ENCODE assay signal across 8 cellular contexts in the genomic region with DNA sequence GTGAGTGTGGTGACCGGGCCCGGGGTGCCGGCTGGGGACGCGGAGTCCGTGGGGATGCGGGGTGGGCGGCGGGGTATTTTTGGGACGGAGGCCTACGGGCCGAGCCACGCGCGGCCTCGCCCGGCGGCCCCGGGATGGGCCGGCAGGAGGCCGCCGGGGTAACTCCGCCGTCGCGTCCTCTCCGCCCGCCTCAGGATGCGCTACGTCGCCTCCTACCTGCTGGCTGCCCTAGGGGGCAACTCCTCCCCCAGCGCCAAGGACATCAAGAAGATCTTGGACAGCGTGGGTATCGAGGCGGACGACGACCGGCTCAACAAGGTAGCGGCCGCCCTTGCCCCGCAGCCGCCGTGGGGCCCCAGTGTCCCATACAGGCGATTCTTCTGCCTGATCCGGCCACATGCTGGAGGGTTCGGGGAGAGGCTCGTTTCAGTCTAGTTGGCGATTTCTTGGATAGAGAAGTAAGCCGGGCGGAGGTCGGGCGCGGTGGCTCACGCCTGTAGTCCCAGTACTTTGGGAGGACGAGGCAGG. TPM values are rescaled to one million over a fixed set of nuclear protein-coding genes. Genes with fewer than 3 reads are reported as not detected.
DNase-seq lines count a peak whose midpoint lies in the region; TF ChIP-seq lines count a peak whose summit lies in the region.

No MANE protein-coding gene starts in this region.

- peaks cover 25% of the 10 kb centered on the region for H3K36me3 ChIP-seq in SU-DHL-6 (ENCODE audit: low read length)
- H3K36me3 ChIP-seq in skeletal muscle satellite cell (ENCODE audit: insufficient read depth, low read length) = peaks cover 36% of the 10 kb centered on the region

- H3K9me3 ChIP-seq in SU-DHL-6 (ENCODE audit: insufficient read depth, low read length) (no peaks in the 10 kb centered on the region), skeletal muscle satellite cell (replicated peaks; ENCODE audit: low read length) (no peaks in the 10 kb centered on the region)

- H3K4me2 ChIP-seq in SU-DHL-6 (ENCODE audit: low read depth, low read length, poor library complexity, severe bottlenecking) (peak overlapping the region; percentile 73), skeletal muscle satellite cell (ENCODE audit: low read length) (peak overlapping the region; percentile 98)

- H3K27me3 ChIP-seq in SU-DHL-6 (ENCODE audit: low read length) = no peaks in the 10 kb centered on the region
- H3K27me3 ChIP-seq in skeletal muscle satellite cell (ENCODE audit: control insufficient read depth, insufficient read depth, low read length) = no peaks in the 10 kb centered on the region

- H3K9me2 ChIP-seq in SU-DHL-6 (replicated peaks; ENCODE audit: insufficient read depth, low read length) = no peaks in the 10 kb centered on the region

- H3K79me2 ChIP-seq in SU-DHL-6 (ENCODE audit: insufficient read depth, low read length) = peaks cover 36% of the 10 kb centered on the region

- H2AFZ ChIP-seq in SU-DHL-6 (ENCODE audit: low read depth, low read length, severe bottlenecking) = no peak overlapping the region

- H3K9ac ChIP-seq in SU-DHL-6 (ENCODE audit: low read length) = peak overlapping the region; percentile 95
- peak overlapping the region; percentile 93 for H3K9ac ChIP-seq in skeletal muscle satellite cell (ENCODE audit: low read depth, low read length)

- H3K27ac ChIP-seq in SU-DHL-6 (ENCODE audit: low read depth, low read length) = peak overlapping the region; percentile 85

- H3K4me3 ChIP-seq in SU-DHL-6 (ENCODE audit: insufficient read depth, low read length, poor library complexity, severe bottlenecking) (peak overlapping the region; percentile 71), foreskin fibroblast (ENCODE audit: low read depth in 1 of 2, low read length in 2 of 2) (peak overlapping the region; percentile 83 to 91), skeletal muscle satellite cell (ENCODE audit: low read length) (peak overlapping the region; percentile 79)

- peaks cover 53% of the 10 kb centered on the region for H3F3A ChIP-seq in SU-DHL-6 (ENCODE audit: insufficient read depth)

- H3K4me1 ChIP-seq in skeletal muscle satellite cell (ENCODE audit: control insufficient read depth, insufficient read depth, low read length) = peaks cover 25% of the 10 kb centered on the region

- TF ChIP-seq CTCF in SU-DHL-6 (IDR thresholded peaks at IDR 0.05; ENCODE audit: insufficient read depth, low read length, poor library complexity, severe bottlenecking) (no peak), foreskin fibroblast (IDR thresholded peaks at IDR 0.05; ENCODE audit: low read depth, low read length) (no peak)

- H4K20me1 ChIP-seq in SU-DHL-6 (ENCODE audit: low read depth, low read length) = peaks cover 10% of the 10 kb centered on the region; the same call in 1 of the 2 replicates

- DNase-seq in activated CD8-positive, alpha-beta memory T cell treated with anti-CD3 and anti-CD28 coated beads, Interleukin-2, amount 50 U/mL, for 48 hours = peak; percentile 68
- DNase-seq in activated CD8-positive, alpha-beta memory T cell treated with anti-CD3 and anti-CD28 coated beads, Interleukin-2, amount 50 U/mL, for 4 hours = no peak
- DNase-seq in foreskin fibroblast (no peak), LoVo (ENCODE audit: low spot score) (no peak), NAMALWA (ENCODE audit: low spot score) (no peak)
- no peak for DNase-seq in activated effector memory CD4-positive, alpha-beta T cell treated with Interleukin-2 at 50 U/mL for 16 hours

RNA-seq across cellular contexts. Expression of a gene that starts 0.3 kb away (rescaled TPM):
- 307 and 365 TPM in 2 replicates for total RNA-seq in skeletal muscle satellite cell (2012; rRNA removed)

RNA-seq across cellular contexts. Expression of a gene that starts 5.1 kb away (rescaled TPM):
- total RNA-seq in skeletal muscle satellite cell (2012; rRNA removed) = 5.6 and 7.9 TPM in 2 replicates

RNA-seq across cellular contexts. Expression of a gene that starts 8.6 kb away (rescaled TPM):
- total RNA-seq in skeletal muscle satellite cell (2012; rRNA removed) = 35.0 and 39.8 TPM in 2 replicates

RNA-seq across cellular contexts. Expression of a gene that starts 12.0 kb away (rescaled TPM):
- total RNA-seq in skeletal muscle satellite cell (2012; rRNA removed) = 31.2 and 34.1 TPM in 2 replicates

RNA-seq across cellular contexts. Expression of a gene that starts 17.6 kb away (rescaled TPM):
- total RNA-seq in skeletal muscle satellite cell (2012; rRNA removed) = 4.1 and 6.8 TPM in 2 replicates
